Comparison of ENCODE assay signal across 7 cellular contexts in the genomic region with DNA sequence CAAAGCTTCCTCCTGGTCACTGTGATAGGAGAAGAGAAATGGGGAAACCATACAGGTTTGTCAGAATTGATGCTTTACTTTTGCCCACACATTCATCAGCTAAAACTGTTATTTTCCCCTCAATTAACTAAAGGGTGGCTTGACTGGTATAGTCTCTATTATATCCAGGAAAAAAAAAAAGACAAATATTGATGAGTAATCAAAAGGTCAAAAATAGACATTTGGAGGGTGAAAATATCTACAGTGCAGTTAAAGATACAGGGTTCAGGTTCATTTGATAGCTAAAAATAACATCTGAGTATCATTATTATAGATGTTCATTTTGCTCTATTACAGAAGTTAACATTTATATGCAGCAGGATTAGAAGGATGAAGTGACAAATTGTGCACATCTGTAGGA.
"Had no signal": no experiment of that assay in that cellular context is flagged by ENCODE, and none has a peak within 500 bp of the region (broad histone marks: within the 10 kb centered on the region; RNA-seq: fewer than 3 reads in every experiment).

No MANE protein-coding gene starts in this region.

- H3K27ac ChIP-seq: HL-60, KMS-11 had no signal

- DNase-seq: IMR-90, KBM-7, KG1 had no signal

- H3K4me3 ChIP-seq: K562 had no signal

- FAIRE-seq: HTR-8/SVneo, K562 had no signal

- ATAC-seq: K562 had no signal

- H3K9ac ChIP-seq: KMS-11 had no signal

- H3K4me2 ChIP-seq: KMS-11 had no signal
